Comparison of ENCODE assay signal across 13 cellular contexts in the genomic region with DNA sequence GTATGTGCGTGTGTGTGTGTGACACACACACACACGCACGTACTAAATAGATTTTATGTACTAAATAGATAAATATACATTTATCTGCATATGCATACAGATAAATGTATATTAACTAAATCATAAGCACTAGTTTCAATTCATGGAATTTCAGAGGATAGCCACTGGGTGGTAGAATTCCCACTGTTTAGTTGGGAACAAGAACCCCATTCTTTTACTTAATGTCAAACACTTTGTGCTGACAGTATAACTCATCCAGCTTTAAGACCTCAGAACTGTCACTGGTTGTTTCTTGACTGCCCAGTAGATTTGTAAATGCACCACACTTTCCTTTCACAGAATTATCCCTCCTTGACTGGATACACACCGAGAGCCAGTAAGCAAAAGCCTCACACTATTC. TPM values are rescaled to one million over a fixed set of nuclear protein-coding genes. Genes with fewer than 3 reads are reported as not detected.
DNase-seq lines count a peak whose midpoint lies in the region; ATAC-seq and TF ChIP-seq lines count a peak whose summit lies in the region.
"Had no signal": no experiment of that assay in that cellular context is flagged by ENCODE, and none has a peak within 500 bp of the region (broad histone marks: within the 10 kb centered on the region; RNA-seq: fewer than 3 reads in every experiment).

No MANE protein-coding gene starts in this region.

- H3K27me3 Mint-ChIP-seq in activated naive CD4-positive, alpha-beta T cell treated with anti-CD3 and anti-CD28 coated beads for 36 hours (ENCODE audit: low read depth): no peaks in the 10 kb centered on the region

- H3K79me2 ChIP-seq in osteoblast (ENCODE audit: insufficient read depth, low read length): no peaks in the 10 kb centered on the region

- no peak overlapping the region for H3K4me3 ChIP-seq in osteoblast (ENCODE audit: insufficient read depth, low read length)
- H3K4me3 ChIP-seq: body of pancreas had no signal

- H3K27ac Mint-ChIP-seq in activated naive CD4-positive, alpha-beta T cell treated with anti-CD3 and anti-CD28 coated beads for 36 hours: no peak overlapping the region
- H3K27ac Mint-ChIP-seq: CD8-positive, alpha-beta T cell; stimulated activated effector memory CD8-positive, alpha-beta T cell treated with anti-CD3 and anti-CD28 coated beads, Interleukin-12 subunit alpha, Interleukin-12 subunit beta, amount 100 ng/mL, for 72 hours had no signal

- peak; percentile 20 for DNase-seq in NCI-H460 (ENCODE audit: extremely low read depth, low read depth)
- peak; percentile 75 for DNase-seq in fibroblast of peridontal ligament (ENCODE audit: extremely low read depth)
- DNase-seq in osteoblast (ENCODE audit: insufficient read length, low spot score, missing footprints): no peak
- no peak for DNase-seq in activated naive CD4-positive, alpha-beta T cell treated with anti-CD3 and anti-CD28 coated beads for 36 hours
- DNase-seq: CD8-positive, alpha-beta T cell; NCI-H1694 treated with DMSO at 0.1 percent for 48 hours had no signal

- no peaks in the 10 kb centered on the region for H3K4me1 ChIP-seq in osteoblast (ENCODE audit: insufficient read depth, low read length)

- no peak overlapping the region for H3K4me3 Mint-ChIP-seq in activated naive CD4-positive, alpha-beta T cell treated with anti-CD3 and anti-CD28 coated beads for 36 hours
- H3K4me3 Mint-ChIP-seq: CD8-positive, alpha-beta T cell; stimulated activated effector memory CD8-positive, alpha-beta T cell treated with anti-CD3 and anti-CD28 coated beads, Interleukin-12 subunit alpha, Interleukin-12 subunit beta, amount 100 ng/mL, for 72 hours had no signal

- TF ChIP-seq CTCF in C4-2B (conservative IDR thresholded peaks at IDR 0.05): peak; percentile 16; the same call in 1 of the 2 replicates
- peak; percentile 12 for TF ChIP-seq CTCF in osteoblast (IDR thresholded peaks at IDR 0.05; ENCODE audit: extremely low read depth, low read depth, low read length)

- no peaks in the 10 kb centered on the region for H4K20me1 ChIP-seq in osteoblast (ENCODE audit: insufficient read depth, low read length)

- H2AFZ ChIP-seq in osteoblast (ENCODE audit: low read length): no peak overlapping the region

- intact Hi-C loops in activated naive CD4-positive, alpha-beta T cell treated with anti-CD3 and anti-CD28 coated beads for 36 hours (cut with micrococcal nuclease): no loop called here

- no peak overlapping the region for H3K4me2 ChIP-seq in osteoblast (ENCODE audit: insufficient read depth, low read length)

- H3K27me3 ChIP-seq in osteoblast (ENCODE audit: insufficient read depth, low read length): no peaks in the 10 kb centered on the region
- H3K27me3 ChIP-seq: body of pancreas had no signal

- no peaks in the 10 kb centered on the region for H3K36me3 ChIP-seq in osteoblast (ENCODE audit: insufficient read depth, low read length)

- H3K27ac ChIP-seq in C4-2B: no peak overlapping the region
- no peak overlapping the region for H3K27ac ChIP-seq in osteoblast (ENCODE audit: low read depth, low read length)

- ATAC-seq in HG03025 (IDR thresholded peaks at IDR 0.05; ENCODE audit: low FRiP score, unreplicated experiment) (no peak), HG03097 (IDR thresholded peaks at IDR 0.05; ENCODE audit: low FRiP score, unreplicated experiment) (no peak), GM19397 (IDR thresholded peaks at IDR 0.05; ENCODE audit: unreplicated experiment) (no peak)
- ATAC-seq: body of pancreas; CD8-positive, alpha-beta T cell; PC-3; stimulated activated effector memory CD8-positive, alpha-beta T cell treated with anti-CD3 and anti-CD28 coated beads, Interleukin-12 subunit alpha, Interleukin-12 subunit beta, amount 100 ng/mL, for 72 hours had no signal

- CTCF ChIA-PET in activated naive CD4-positive, alpha-beta T cell treated with anti-CD3 and anti-CD28 coated beads for 36 hours (lab: Charles Lee): no interaction called here

- H3K36me3 Mint-ChIP-seq in activated naive CD4-positive, alpha-beta T cell treated with anti-CD3 and anti-CD28 coated beads for 36 hours (ENCODE audit: low read depth): no peaks in the 10 kb centered on the region
- H3K36me3 Mint-ChIP-seq: CD8-positive, alpha-beta T cell; stimulated activated effector memory CD8-positive, alpha-beta T cell treated with anti-CD3 and anti-CD28 coated beads, Interleukin-12 subunit alpha, Interleukin-12 subunit beta, amount 100 ng/mL, for 72 hours had no signal

- H3K9me3 ChIP-seq in osteoblast (ENCODE audit: low read depth, low read length): no peaks in the 10 kb centered on the region
- H3K9me3 ChIP-seq: body of pancreas had no signal

- H3K9me3 Mint-ChIP-seq in activated naive CD4-positive, alpha-beta T cell treated with anti-CD3 and anti-CD28 coated beads for 36 hours: peaks cover 2% of the 10 kb centered on the region

- no peaks in the 10 kb centered on the region for H3K4me1 Mint-ChIP-seq in activated naive CD4-positive, alpha-beta T cell treated with anti-CD3 and anti-CD28 coated beads for 36 hours (ENCODE audit: low read depth)
- H3K4me1 Mint-ChIP-seq: stimulated activated effector memory CD8-positive, alpha-beta T cell treated with anti-CD3 and anti-CD28 coated beads, Interleukin-12 subunit alpha, Interleukin-12 subunit beta, amount 100 ng/mL, for 72 hours had no signal

RNA-seq across cellular contexts. Expression of a gene that starts 32.5 kb away (rescaled TPM):
- 1.5 and 2.0 TPM in 2 replicates for total RNA-seq in NCI-H460 (2014; rRNA removed; shearing (Covaris generic))
- polyA plus RNA-seq in NCI-H460 (2014; cell fraction: nucleus; rRNA removed): 0.56 and 0.74 TPM in 2 replicates
- 2.1 and 2.5 TPM in 2 replicates for total RNA-seq in osteoblast
- not detected for total RNA-seq in activated naive CD4-positive, alpha-beta T cell treated with anti-CD3 and anti-CD28 coated beads for 36 hours
- total RNA-seq: CD8-positive, alpha-beta T cell; PC-3 had no signal

Comparison
In these comparisons a context has a peak if more than half of its experiments do, and no peak if none do; other contexts are left out.
1. DNase-seq: peak in NCI-H460 (single experiment) and fibroblast of peridontal ligament (single experiment); none in osteoblast (single experiment) and activated naive CD4-positive, alpha-beta T cell treated with anti-CD3 and anti-CD28 coated beads for 36 hours (single experiment).